Comparison of ENCODE assay signal across 9 cellular contexts in the genomic region with DNA sequence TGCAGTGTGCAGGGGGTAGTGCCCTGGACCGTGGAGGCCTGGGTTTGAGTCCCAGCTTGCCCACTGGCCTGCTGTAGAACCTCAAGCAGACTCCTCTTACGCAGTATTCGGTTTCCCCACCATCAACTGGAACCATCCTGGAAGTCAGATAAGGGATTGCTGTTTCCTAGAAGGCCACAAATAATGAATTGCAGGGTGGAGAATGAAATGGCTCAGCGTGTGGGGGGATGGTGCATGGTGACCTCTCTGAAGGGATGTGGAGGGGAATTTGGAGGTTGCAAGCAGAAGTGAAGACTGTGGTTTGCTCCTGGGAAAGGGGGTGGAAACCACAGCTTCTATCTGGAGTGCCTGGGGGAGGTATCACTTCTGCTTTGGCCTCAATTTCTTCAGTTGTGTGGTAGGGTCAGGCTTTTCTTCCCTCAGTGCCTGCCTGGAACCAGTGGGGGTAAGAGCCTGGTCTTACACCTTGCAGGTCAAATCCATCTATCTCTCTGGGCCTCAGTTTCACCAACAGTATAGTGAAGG. TPM values are rescaled to one million over a fixed set of nuclear protein-coding genes. Genes with fewer than 3 reads are reported as not detected.
DNase-seq lines count a peak whose midpoint lies in the region; ATAC-seq and TF ChIP-seq lines count a peak whose summit lies in the region.
"Had no signal": no experiment of that assay in that cellular context is flagged by ENCODE, and none has a peak within 500 bp of the region (broad histone marks: within the 10 kb centered on the region; RNA-seq: fewer than 3 reads in every experiment).

No MANE protein-coding gene starts in this region.

- WGBS in heart left ventricle, 4 donors: 76 to 81% (median 79%) methylated on average over 4 of the region's 4 CpGs

- no peaks in the 10 kb centered on the region for H3K36me3 ChIP-seq in heart left ventricle
- H3K36me3 ChIP-seq in PC-9 (ENCODE audit: low read depth): no peaks in the 10 kb centered on the region

- H3K27ac ChIP-seq in heart left ventricle: no peak overlapping the region
- no peak overlapping the region for H3K27ac ChIP-seq in PC-9

- H3K4me3 ChIP-seq in heart left ventricle: peak overlapping the region in 1 of 12 donors; percentile 50
- H3K4me3 ChIP-seq in PC-9: no peak overlapping the region

- no peaks in the 10 kb centered on the region for H4K20me1 ChIP-seq in PC-9 (ENCODE audit: insufficient read depth)

- H3K4me1 ChIP-seq in heart left ventricle (peaks cover 0 to 28% (median 0%) of the 10 kb centered on the region in 12 donors), PC-9 (replicated peaks; ENCODE audit: insufficient read depth) (no peaks in the 10 kb centered on the region)

- no peaks in the 10 kb centered on the region for H3K9me3 ChIP-seq in heart left ventricle
- no peaks in the 10 kb centered on the region for H3K9me3 ChIP-seq in PC-9 (ENCODE audit: insufficient read depth, low read depth)

- DNase-seq in activated naive CD4-positive, alpha-beta T cell treated with Interleukin-2 at 50 U/mL for 16 hours: peak; percentile 28
- DNase-seq in activated naive CD4-positive, alpha-beta T cell treated with anti-CD3 and anti-CD28 coated beads, Interleukin-2, amount 50 U/mL, for 16 hours: no peak
- DNase-seq in NOMO-1 treated with dmso at 0.1 percent for 144 hours (lab: John Stamatoyannopoulos, UW; ENCODE audit: unreplicated experiment): peak; percentile 98
- no peak for DNase-seq in heart left ventricle
- DNase-seq in activated effector memory CD4-positive, alpha-beta T cell treated with Interleukin-2 at 50 U/mL for 16 hours: no peak
- no peak for DNase-seq in DMS153 (lab: John Stamatoyannopoulos, UW)
- no peak for DNase-seq in PC-9

- TF ChIP-seq CTCF in heart left ventricle (IDR thresholded peaks at IDR 0.05) (no peak), PC-9 (conservative IDR thresholded peaks at IDR 0.05) (no peak)

- ATAC-seq in HG02798 (IDR thresholded peaks at IDR 0.05; ENCODE audit: poor library complexity, unreplicated experiment): peak; percentile 82
- peak in 3 of 4 donors; percentile 20 to 41 (median 40) for ATAC-seq in heart left ventricle

- no TSS peak for BruUV-seq in PC-9 (replicated peaks; lab: Mats Ljungman, UMichigan)

- H3K9me2 ChIP-seq in PC-9 (ENCODE audit: insufficient read depth): no peaks in the 10 kb centered on the region

- no peak overlapping the region for H3K4me2 ChIP-seq in PC-9

- no peaks in the 10 kb centered on the region for H3F3A ChIP-seq in PC-9 (ENCODE audit: insufficient read depth, low read depth)

- CTCF ChIA-PET in PC-9 (lab: Charles Lee): no interaction called here

- H3K79me2 ChIP-seq in PC-9 (ENCODE audit: low read depth): no peaks in the 10 kb centered on the region

- no peak overlapping the region for H2AFZ ChIP-seq in PC-9

- intact Hi-C loops in heart left ventricle (cut with DNase I) (no loop called here), PC-9 (cut with micrococcal nuclease; ENCODE audit: unreplicated experiment) (no loop called here)

- POLR2A ChIA-PET in PC-9 (lab: Charles Lee; ENCODE audit: unreplicated experiment): no interaction called here

- TF ChIP-seq POLR2A in heart left ventricle (IDR thresholded peaks at IDR 0.05): no peak

- H3K27me3 ChIP-seq in heart left ventricle: peaks cover 0 to 20% (median 0%) of the 10 kb centered on the region in 9 donors
- 0 out of 2 replicates have a peak, but pooled peaks cover 7% of the 10 kb centered on the region for H3K27me3 ChIP-seq in PC-9 (ENCODE audit: insufficient read depth, low read depth)

RNA-seq across cellular contexts. Expression of a gene that starts 1.7 kb away (rescaled TPM):
- total RNA-seq in heart left ventricle (1 to 10 TPM in 1 of 9 donors, under 1 TPM in 3, not detected in 5; 0.07 to 1.4 (median 0.11) TPM), PC-9 (2021) (not detected in 2 replicates)
- under 1 TPM in 1 of 2 donors, not detected in 1; 0.04 TPM for polyA plus RNA-seq in heart left ventricle
- polyA plus RNA-seq: BJ had no signal

RNA-seq across cellular contexts. Expression of a gene that starts 7.8 kb away (rescaled TPM):
- 10 to 100 TPM in 2 of 9 donors, 1 to 10 TPM in 7; 3.3 to 17.0 (median 6.8) TPM for total RNA-seq in heart left ventricle
- 1 to 10 TPM; 4.4 to 8.1 TPM for polyA plus RNA-seq in heart left ventricle
- 8.1 and 11.8 TPM in 2 replicates for total RNA-seq in PC-9 (2021)

RNA-seq across cellular contexts. Expression of a gene that starts 57.9 kb away (rescaled TPM):
- total RNA-seq in heart left ventricle (10 to 100 TPM in 3 of 9 donors, 1 to 10 TPM in 6; 6.4 to 14.8 (median 7.9) TPM), PC-9 (2021) (27.4 and 38.7 TPM in 2 replicates)
- polyA plus RNA-seq in heart left ventricle: 1 to 10 TPM; 5.9 to 6.7 TPM

Comparison
In these comparisons a context has a peak if more than half of its experiments do, and no peak if none do; other contexts are left out.
1. DNase-seq: peak in activated naive CD4-positive, alpha-beta T cell treated with Interleukin-2 at 50 U/mL for 16 hours (single experiment) and NOMO-1 treated with dmso at 0.1 percent for 144 hours (single experiment); none in activated naive CD4-positive, alpha-beta T cell treated with anti-CD3 and anti-CD28 coated beads, Interleukin-2, amount 50 U/mL, for 16 hours (single experiment), heart left ventricle (0 of 5), activated effector memory CD4-positive, alpha-beta T cell treated with Interleukin-2 at 50 U/mL for 16 hours (single experiment), DMS153 (single experiment) and PC-9 (0 of 2).